Comparison of ENCODE assay signal across 1 cellular context in genomic region chr22:23216331-23217170, GRCh38.
A peak's percentile ranks its signal among the peaks of the same experiment; 100 is the strongest.
TF ChIP-seq lines count a peak whose summit lies in the region.

No MANE protein-coding gene starts in this region.

TF ChIP-seq in HepG2, 621 proteins besides CTCF, POLR2A, EP300 and RAD21 (continued from another document and continues in another):
- TF ChIP-seq, protein P1, sequence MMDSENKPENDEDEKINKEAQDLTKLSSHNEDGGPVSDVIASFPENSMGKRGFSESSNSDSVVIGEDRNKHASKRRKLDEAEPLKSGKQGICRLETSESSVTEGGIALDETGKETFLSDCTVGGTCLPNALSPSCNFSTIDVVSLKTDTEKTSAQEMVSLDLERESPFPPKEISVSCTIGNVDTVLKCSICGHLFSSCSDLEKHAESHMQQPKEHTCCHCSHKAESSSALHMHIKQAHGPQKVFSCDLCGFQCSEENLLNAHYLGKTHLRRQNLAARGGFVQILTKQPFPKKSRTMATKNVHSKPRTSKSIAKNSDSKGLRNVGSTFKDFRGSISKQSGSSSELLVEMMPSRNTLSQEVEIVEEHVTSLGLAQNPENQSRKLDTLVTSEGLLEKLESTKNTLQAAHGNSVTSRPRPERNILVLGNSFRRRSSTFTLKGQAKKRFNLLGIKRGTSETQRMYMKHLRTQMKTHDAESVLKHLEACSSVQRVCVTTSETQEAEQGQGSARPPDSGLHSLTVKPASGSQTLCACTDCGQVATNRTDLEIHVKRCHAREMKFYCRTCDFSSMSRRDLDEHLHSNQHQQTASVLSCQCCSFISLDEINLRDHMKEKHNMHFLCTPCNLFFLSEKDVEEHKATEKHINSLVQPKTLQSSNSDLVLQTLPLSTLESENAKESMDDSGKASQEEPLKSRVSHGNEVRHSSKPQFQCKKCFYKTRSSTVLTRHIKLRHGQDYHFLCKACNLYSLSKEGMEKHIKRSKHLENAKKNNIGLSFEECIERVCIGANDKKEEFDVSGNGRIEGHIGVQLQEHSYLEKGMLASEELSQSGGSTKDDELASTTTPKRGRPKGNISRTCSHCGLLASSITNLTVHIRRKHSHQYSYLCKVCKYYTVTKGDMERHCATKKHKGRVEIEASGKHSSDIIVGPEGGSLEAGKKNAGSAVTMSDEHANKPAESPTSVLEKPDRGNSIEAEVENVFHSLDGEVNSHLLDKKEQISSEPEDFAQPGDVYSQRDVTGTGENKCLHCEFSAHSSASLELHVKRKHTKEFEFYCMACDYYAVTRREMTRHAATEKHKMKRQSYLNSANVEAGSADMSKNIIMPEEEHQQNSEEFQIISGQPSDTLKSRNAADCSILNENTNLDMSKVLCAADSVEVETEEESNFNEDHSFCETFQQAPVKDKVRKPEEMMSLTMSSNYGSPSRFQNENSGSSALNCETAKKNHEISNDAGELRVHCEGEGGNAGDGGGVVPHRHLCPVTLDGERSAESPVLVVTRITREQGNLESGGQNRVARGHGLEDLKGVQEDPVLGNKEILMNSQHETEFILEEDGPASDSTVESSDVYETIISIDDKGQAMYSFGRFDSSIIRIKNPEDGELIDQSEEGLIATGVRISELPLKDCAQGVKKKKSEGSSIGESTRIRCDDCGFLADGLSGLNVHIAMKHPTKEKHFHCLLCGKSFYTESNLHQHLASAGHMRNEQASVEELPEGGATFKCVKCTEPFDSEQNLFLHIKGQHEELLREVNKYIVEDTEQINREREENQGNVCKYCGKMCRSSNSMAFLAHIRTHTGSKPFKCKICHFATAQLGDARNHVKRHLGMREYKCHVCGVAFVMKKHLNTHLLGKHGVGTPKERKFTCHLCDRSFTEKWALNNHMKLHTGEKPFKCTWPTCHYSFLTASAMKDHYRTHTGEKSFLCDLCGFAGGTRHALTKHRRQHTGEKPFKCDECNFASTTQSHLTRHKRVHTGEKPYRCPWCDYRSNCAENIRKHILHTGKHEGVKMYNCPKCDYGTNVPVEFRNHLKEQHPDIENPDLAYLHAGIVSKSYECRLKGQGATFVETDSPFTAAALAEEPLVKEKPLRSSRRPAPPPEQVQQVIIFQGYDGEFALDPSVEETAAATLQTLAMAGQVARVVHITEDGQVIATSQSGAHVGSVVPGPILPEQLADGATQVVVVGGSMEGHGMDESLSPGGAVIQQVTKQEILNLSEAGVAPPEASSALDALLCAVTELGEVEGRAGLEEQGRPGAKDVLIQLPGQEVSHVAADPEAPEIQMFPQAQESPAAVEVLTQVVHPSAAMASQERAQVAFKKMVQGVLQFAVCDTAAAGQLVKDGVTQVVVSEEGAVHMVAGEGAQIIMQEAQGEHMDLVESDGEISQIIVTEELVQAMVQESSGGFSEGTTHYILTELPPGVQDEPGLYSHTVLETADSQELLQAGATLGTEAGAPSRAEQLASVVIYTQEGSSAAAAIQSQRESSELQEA (CRISPR knock-in tag; IDR thresholded peaks at IDR 0.05; ENCODE audit: not compliant biosample characterization) = no peak
- TF ChIP-seq MZF1 (CRISPR knock-in tag; IDR thresholded peaks at IDR 0.05; ENCODE audit: borderline replicate concordance) = no peak
- TF ChIP-seq, protein P2, sequence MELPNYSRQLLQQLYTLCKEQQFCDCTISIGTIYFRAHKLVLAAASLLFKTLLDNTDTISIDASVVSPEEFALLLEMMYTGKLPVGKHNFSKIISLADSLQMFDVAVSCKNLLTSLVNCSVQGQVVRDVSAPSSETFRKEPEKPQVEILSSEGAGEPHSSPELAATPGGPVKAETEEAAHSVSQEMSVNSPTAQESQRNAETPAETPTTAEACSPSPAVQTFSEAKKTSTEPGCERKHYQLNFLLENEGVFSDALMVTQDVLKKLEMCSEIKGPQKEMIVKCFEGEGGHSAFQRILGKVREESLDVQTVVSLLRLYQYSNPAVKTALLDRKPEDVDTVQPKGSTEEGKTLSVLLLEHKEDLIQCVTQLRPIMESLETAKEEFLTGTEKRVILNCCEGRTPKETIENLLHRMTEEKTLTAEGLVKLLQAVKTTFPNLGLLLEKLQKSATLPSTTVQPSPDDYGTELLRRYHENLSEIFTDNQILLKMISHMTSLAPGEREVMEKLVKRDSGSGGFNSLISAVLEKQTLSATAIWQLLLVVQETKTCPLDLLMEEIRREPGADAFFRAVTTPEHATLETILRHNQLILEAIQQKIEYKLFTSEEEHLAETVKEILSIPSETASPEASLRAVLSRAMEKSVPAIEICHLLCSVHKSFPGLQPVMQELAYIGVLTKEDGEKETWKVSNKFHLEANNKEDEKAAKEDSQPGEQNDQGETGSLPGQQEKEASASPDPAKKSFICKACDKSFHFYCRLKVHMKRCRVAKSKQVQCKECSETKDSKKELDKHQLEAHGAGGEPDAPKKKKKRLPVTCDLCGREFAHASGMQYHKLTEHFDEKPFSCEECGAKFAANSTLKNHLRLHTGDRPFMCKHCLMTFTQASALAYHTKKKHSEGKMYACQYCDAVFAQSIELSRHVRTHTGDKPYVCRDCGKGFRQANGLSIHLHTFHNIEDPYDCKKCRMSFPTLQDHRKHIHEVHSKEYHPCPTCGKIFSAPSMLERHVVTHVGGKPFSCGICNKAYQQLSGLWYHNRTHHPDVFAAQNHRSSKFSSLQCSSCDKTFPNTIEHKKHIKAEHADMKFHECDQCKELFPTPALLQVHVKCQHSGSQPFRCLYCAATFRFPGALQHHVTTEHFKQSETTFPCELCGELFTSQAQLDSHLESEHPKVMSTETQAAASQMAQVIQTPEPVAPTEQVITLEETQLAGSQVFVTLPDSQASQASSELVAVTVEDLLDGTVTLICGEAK (IDR thresholded peaks at IDR 0.05) = no peak
- TF ChIP-seq, protein P2 (CRISPR knock-in tag; IDR thresholded peaks at IDR 0.05) = no peak
- TF ChIP-seq SETDB1 (CRISPR knock-in tag; IDR thresholded peaks at IDR 0.05; ENCODE audit: borderline replicate concordance) = no peak
- TF ChIP-seq, protein P3, sequence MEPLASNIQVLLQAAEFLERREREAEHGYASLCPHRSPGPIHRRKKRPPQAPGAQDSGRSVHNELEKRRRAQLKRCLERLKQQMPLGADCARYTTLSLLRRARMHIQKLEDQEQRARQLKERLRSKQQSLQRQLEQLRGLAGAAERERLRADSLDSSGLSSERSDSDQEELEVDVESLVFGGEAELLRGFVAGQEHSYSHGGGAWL (CRISPR knock-in tag; IDR thresholded peaks at IDR 0.05) = no peak
- no peak for TF ChIP-seq HCFC1 (IDR thresholded peaks at IDR 0.05; ENCODE audit: low read depth, low read length)
- peak; percentile 47; the same call in 1 of the 2 replicates for TF ChIP-seq MEIS2 (CRISPR knock-in tag; IDR thresholded peaks at IDR 0.05)
- TF ChIP-seq NR2F2 (IDR thresholded peaks at IDR 0.05; ENCODE audit: borderline replicate concordance, low read depth) = no peak; the same call in 1 of the 2 replicates
- TF ChIP-seq ZFP82 (CRISPR knock-in tag; IDR thresholded peaks at IDR 0.05; ENCODE audit: borderline replicate concordance) = no peak
- peak; percentile 39; the same call in 1 of the 2 replicates for TF ChIP-seq SPEN (CRISPR knock-in tag; IDR thresholded peaks at IDR 0.05; ENCODE audit: low read depth)
- TF ChIP-seq, protein P4, sequence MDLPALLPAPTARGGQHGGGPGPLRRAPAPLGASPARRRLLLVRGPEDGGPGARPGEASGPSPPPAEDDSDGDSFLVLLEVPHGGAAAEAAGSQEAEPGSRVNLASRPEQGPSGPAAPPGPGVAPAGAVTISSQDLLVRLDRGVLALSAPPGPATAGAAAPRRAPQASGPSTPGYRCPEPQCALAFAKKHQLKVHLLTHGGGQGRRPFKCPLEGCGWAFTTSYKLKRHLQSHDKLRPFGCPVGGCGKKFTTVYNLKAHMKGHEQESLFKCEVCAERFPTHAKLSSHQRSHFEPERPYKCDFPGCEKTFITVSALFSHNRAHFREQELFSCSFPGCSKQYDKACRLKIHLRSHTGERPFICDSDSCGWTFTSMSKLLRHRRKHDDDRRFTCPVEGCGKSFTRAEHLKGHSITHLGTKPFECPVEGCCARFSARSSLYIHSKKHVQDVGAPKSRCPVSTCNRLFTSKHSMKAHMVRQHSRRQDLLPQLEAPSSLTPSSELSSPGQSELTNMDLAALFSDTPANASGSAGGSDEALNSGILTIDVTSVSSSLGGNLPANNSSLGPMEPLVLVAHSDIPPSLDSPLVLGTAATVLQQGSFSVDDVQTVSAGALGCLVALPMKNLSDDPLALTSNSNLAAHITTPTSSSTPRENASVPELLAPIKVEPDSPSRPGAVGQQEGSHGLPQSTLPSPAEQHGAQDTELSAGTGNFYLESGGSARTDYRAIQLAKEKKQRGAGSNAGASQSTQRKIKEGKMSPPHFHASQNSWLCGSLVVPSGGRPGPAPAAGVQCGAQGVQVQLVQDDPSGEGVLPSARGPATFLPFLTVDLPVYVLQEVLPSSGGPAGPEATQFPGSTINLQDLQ (CRISPR knock-in tag; IDR thresholded peaks at IDR 0.05) = no peak
- no peak for TF ChIP-seq NFIB (CRISPR knock-in tag; IDR thresholded peaks at IDR 0.05; ENCODE audit: borderline replicate concordance)
- TF ChIP-seq XRCC5 (optimal IDR thresholded peaks at IDR 0.05; ENCODE audit: low read length) = no peak
- TF ChIP-seq ZUFSP (CRISPR knock-in tag; IDR thresholded peaks at IDR 0.05; ENCODE audit: borderline replicate concordance) = no peak
- peak; percentile 82 for TF ChIP-seq PAXIP1 (CRISPR knock-in tag; conservative IDR thresholded peaks at IDR 0.05)
- no peak for TF ChIP-seq CREB1 (IDR thresholded peaks at IDR 0.05)
- TF ChIP-seq CREB1 (CRISPR knock-in tag; IDR thresholded peaks at IDR 0.05) = no peak
- no peak for TF ChIP-seq FOXO4 (CRISPR knock-in tag; conservative IDR thresholded peaks at IDR 0.05)
- 0 out of 2 replicates have a peak, but pooled peaks have one; percentile 45 for TF ChIP-seq ZNF816 (CRISPR knock-in tag; IDR thresholded peaks at IDR 0.05; ENCODE audit: borderline replicate concordance)
- TF ChIP-seq SIN3A (IDR thresholded peaks at IDR 0.05; ENCODE audit: borderline replicate concordance, low read depth, low read length) = peak; percentile 81; the same call in 1 of the 2 replicates
